In genomic region chr17:17204041-17204591, GRCh38 we compare ENCODE assay signal across 9 cellular contexts. TPM values are rescaled to one million over a fixed set of nuclear protein-coding genes. Genes with fewer than 3 reads are reported as not detected.
A peak's percentile ranks its signal among the peaks of the same experiment; 100 is the strongest.
DNase-seq lines count a peak whose midpoint lies in the region; ATAC-seq and TF ChIP-seq lines count a peak whose summit lies in the region.
"Had no signal": no experiment of that assay in that cellular context is flagged by ENCODE, and none has a peak within 500 bp of the region (broad histone marks: within the 10 kb centered on the region; RNA-seq: fewer than 3 reads in every experiment).

No MANE protein-coding gene starts in this region.

- peaks cover 17 to 35% (median 19%) of the 10 kb centered on the region in 7 donors for H3K4me1 Mint-ChIP-seq in naive thymus-derived CD4-positive, alpha-beta T cell
- H3K4me1 Mint-ChIP-seq: H9 had no signal

- H3K36me3 ChIP-seq in BE2C (peaks cover 21% of the 10 kb centered on the region), body of pancreas (replicated peaks in 1 of 2; ENCODE audit: insufficient read depth in 1 of 2, low read depth in 2 of 2) (no peaks in the 10 kb centered on the region), ovary (no peaks in the 10 kb centered on the region)
- peaks cover 0 to 22% (median 0%) of the 10 kb centered on the region in 3 experiments for H3K36me3 ChIP-seq in naive thymus-derived CD4-positive, alpha-beta T cell (ENCODE audit: control insufficient read depth in 2 of 3, insufficient read depth in 3 of 3, low read length in 3 of 3)

- H3K4me1 ChIP-seq in BE2C (no peaks in the 10 kb centered on the region), body of pancreas (peaks cover 34% of the 10 kb centered on the region), ovary (ENCODE audit: insufficient read depth) (peaks cover 30% of the 10 kb centered on the region)
- H3K4me1 ChIP-seq in naive thymus-derived CD4-positive, alpha-beta T cell (ENCODE audit: control insufficient read depth in 2 of 2, insufficient read depth in 2 of 2, low read length in 2 of 2) = peaks cover 17 to 30% of the 10 kb centered on the region in 2 donors

- H3K27ac Mint-ChIP-seq in naive thymus-derived CD4-positive, alpha-beta T cell = peak overlapping the region in 8 of 9 donors; percentile 46 to 91 (median 71)

- H3K27ac ChIP-seq in body of pancreas (no peak overlapping the region), ovary (peak overlapping the region in 1 of 2 donors; percentile 90)
- peak overlapping the region; percentile 70 for H3K27ac ChIP-seq in naive thymus-derived CD4-positive, alpha-beta T cell (ENCODE audit: low read depth, low read length)

- POLR2A ChIA-PET in naive thymus-derived CD4-positive, alpha-beta T cell (lab: Charles Lee) = interaction anchor here (0.6 to 4.2 kb wide), 4 partner anchors 10 to 29 kb away, joined by 3 to 16 read pairs (median 6); no protein-coding TSS in a partner anchor

- H3K4me3 Mint-ChIP-seq in naive thymus-derived CD4-positive, alpha-beta T cell = peak overlapping the region; percentile 87 to 93 (median 89)
- H3K4me3 Mint-ChIP-seq: H9 had no signal

- 63 to 81% methylated on average over 10 to 15 of the region's 15 CpGs for WGBS in body of pancreas, 2 donors
- WGBS in ovary, 3 donors = 61 to 77% (median 72%) methylated on average over 15 of the region's 15 CpGs

- TF ChIP-seq POLR2A in body of pancreas (IDR thresholded peaks at IDR 0.05) (no peak), ovary (IDR thresholded peaks at IDR 0.05) (no peak)

- no peaks in the 10 kb centered on the region for H3K27me3 ChIP-seq in BE2C
- no peaks in the 10 kb centered on the region for H3K27me3 ChIP-seq in body of pancreas
- no peaks in the 10 kb centered on the region for H3K27me3 ChIP-seq in naive thymus-derived CD4-positive, alpha-beta T cell (ENCODE audit: control insufficient read depth in 2 of 2, insufficient read depth in 2 of 2, low read length in 2 of 2)
- no peaks in the 10 kb centered on the region for H3K27me3 ChIP-seq in ovary

- CTCF ChIA-PET in naive thymus-derived CD4-positive, alpha-beta T cell (lab: Charles Lee) = no interaction called here

- no peaks in the 10 kb centered on the region for H3K27me3 Mint-ChIP-seq in naive thymus-derived CD4-positive, alpha-beta T cell

- peaks cover 0 to 31% (median 14%) of the 10 kb centered on the region in 5 donors for H3K36me3 Mint-ChIP-seq in naive thymus-derived CD4-positive, alpha-beta T cell

- H3K9me3 Mint-ChIP-seq in naive thymus-derived CD4-positive, alpha-beta T cell = peaks cover 0 to 6% (median 0%) of the 10 kb centered on the region in 11 donors
- H3K9me3 Mint-ChIP-seq: H9 had no signal

- peak overlapping the region; percentile 63 for H3K4me3 ChIP-seq in BE2C (ENCODE audit: low read depth, low read length)
- no peak overlapping the region for H3K4me3 ChIP-seq in body of pancreas
- H3K4me3 ChIP-seq in naive thymus-derived CD4-positive, alpha-beta T cell (ENCODE audit: low read length) = no peak overlapping the region
- no peak overlapping the region for H3K4me3 ChIP-seq in ovary

- H3K9me3 ChIP-seq in BE2C (no peaks in the 10 kb centered on the region), body of pancreas (no peaks in the 10 kb centered on the region), ovary (no peaks in the 10 kb centered on the region)
- H3K9me3 ChIP-seq in naive thymus-derived CD4-positive, alpha-beta T cell (ENCODE audit: control insufficient read depth in 2 of 3, low read length in 3 of 3) = no peaks in the 10 kb centered on the region

- intact Hi-C loops in body of pancreas (cut with DNase I) (loop anchor here (10.0 kb wide), 1 partner anchor 199 kb away; no protein-coding TSS in a partner anchor), ovary (cut with DNase I) (no loop called here)
- intact Hi-C loops in naive thymus-derived CD4-positive, alpha-beta T cell (cut with micrococcal nuclease) = loop anchor here in 1 of 2 donors (2.0 to 10.0 kb wide), 2 partner anchors 25 to 49 kb away; no protein-coding TSS in a partner anchor

- TF ChIP-seq EP300 in ovary (IDR thresholded peaks at IDR 0.05) = no peak

- TF ChIP-seq CTCF in BE2C (IDR thresholded peaks at IDR 0.05; ENCODE audit: low read depth, low read length) = no peak
- no peak for TF ChIP-seq CTCF in body of pancreas (IDR thresholded peaks at IDR 0.05)
- TF ChIP-seq CTCF in ovary (IDR thresholded peaks at IDR 0.05) = no peak

- no peak for DNase-seq in BE2C
- DNase-seq in LHCN-M2 (ENCODE audit: low read depth) = peak; percentile 18
- DNase-seq in body of pancreas = peak; percentile 46 to 74 (median 58)
- DNase-seq in naive thymus-derived CD4-positive, alpha-beta T cell = no peak
- no peak for DNase-seq in stimulated activated naive CD4-positive, alpha-beta T cell treated with Interleukin-2 at 50 U/mL for 16 hours (lab: John Stamatoyannopoulos, UW)
- DNase-seq in NCI-H146 (lab: John Stamatoyannopoulos, UW) = no peak
- DNase-seq in activated CD4-positive, CD25-positive, alpha-beta regulatory T cell (lab: John Stamatoyannopoulos, UW) = no peak
- DNase-seq in ovary = no peak
- DNase-seq: H9 had no signal

- ATAC-seq in body of pancreas = no peak
- no peak for ATAC-seq in naive thymus-derived CD4-positive, alpha-beta T cell

RNA-seq across cellular contexts. Expression of gene PLD6, which starts 2.0 kb away (rescaled TPM):
- 22.4 TPM for polyA plus RNA-seq in BE2C (2012; ENCODE audit: insufficient read depth, insufficient read length, low read depth)
- total RNA-seq in LHCN-M2 (2014; rRNA removed) (4.2 and 5.3 TPM in 2 replicates), body of pancreas (1 to 10 TPM; 3.6 to 6.6 TPM), ovary (10 to 100 TPM in 1 of 7 donors, 1 to 10 TPM in 6; 2.7 to 12.8 (median 7.5) TPM)
- 2.7 TPM for polyA plus RNA-seq in LHCN-M2 (2012)
- total RNA-seq in naive thymus-derived CD4-positive, alpha-beta T cell = 10 to 100 TPM in 3 of 5 experiments, 1 to 10 TPM in 2; 6.2 to 13.9 (median 12.1) TPM
- 10 to 100 TPM; 11.0 to 16.4 TPM for polyA plus RNA-seq in naive thymus-derived CD4-positive, alpha-beta T cell
- 1 to 10 TPM; 7.2 to 7.3 TPM for polyA plus RNA-seq in ovary

RNA-seq across cellular contexts. Expression of gene FLCN, which starts 32.9 kb away (rescaled TPM):
- 50.0 TPM for polyA plus RNA-seq in BE2C (2012; ENCODE audit: insufficient read depth, insufficient read length, low read depth)
- total RNA-seq in LHCN-M2 (2014; rRNA removed) (32.9 and 43.4 TPM in 2 replicates), body of pancreas (10 to 100 TPM; 35.8 to 64.3 TPM), ovary (10 to 100 TPM; 27.9 to 55.7 (median 45.1) TPM)
- 29.7 TPM for polyA plus RNA-seq in LHCN-M2 (2012)
- total RNA-seq in naive thymus-derived CD4-positive, alpha-beta T cell = 10 to 100 TPM; 39.4 to 94.7 (median 66.9) TPM
- polyA plus RNA-seq in naive thymus-derived CD4-positive, alpha-beta T cell = 1 to 10 TPM; 4.7 to 6.6 TPM
- polyA plus RNA-seq in ovary = 10 to 100 TPM; 16.4 to 29.0 TPM

Comparison
In these comparisons a context has a peak if more than half of its experiments do, and no peak if none do; other contexts are left out.
1. DNase-seq: peak in LHCN-M2 (single experiment) and body of pancreas (4 of 4); none in BE2C (single experiment), naive thymus-derived CD4-positive, alpha-beta T cell (0 of 9), stimulated activated naive CD4-positive, alpha-beta T cell treated with Interleukin-2 at 50 U/mL for 16 hours (single experiment), NCI-H146 (single experiment), activated CD4-positive, CD25-positive, alpha-beta regulatory T cell (0 of 4) and ovary (0 of 5).